ENCODE assay signal across 8 cellular contexts in genomic region chr10:86755454-86755739, GRCh38. TPM values are rescaled to one million over a fixed set of nuclear protein-coding genes. Genes with fewer than 3 reads are reported as not detected.
DNase-seq lines count a peak whose midpoint lies in the region; ATAC-seq, FAIRE-seq and TF ChIP-seq lines count a peak whose summit lies in the region.

No MANE protein-coding gene starts in this region.

- H3K9ac ChIP-seq in DND-41 (ENCODE audit: low read depth, low read length) (peak overlapping the region; percentile 74; the same call in 1 of the 2 replicates), neuronal stem cell (ENCODE audit: low read depth, low read length, poor library complexity) (no peak overlapping the region)

- no peak overlapping the region for H2BK120ac ChIP-seq in neuronal stem cell (ENCODE audit: low read depth, low read length)

- H3K36me3 ChIP-seq in DND-41 (ENCODE audit: insufficient read depth, low read length) (no peaks in the 10 kb centered on the region), MG63 (peaks cover 4% of the 10 kb centered on the region), ectodermal cell (ENCODE audit: control insufficient read depth, insufficient read depth, low read length) (no peaks in the 10 kb centered on the region), neuronal stem cell (replicated peaks in 1 of 2; ENCODE audit: control insufficient read depth in 2 of 2, insufficient read depth in 2 of 2, low read length in 2 of 2) (peaks cover 2 to 18% of the 10 kb centered on the region in 2 donors)

- peak overlapping the region; percentile 86 for H3K23ac ChIP-seq in neuronal stem cell (ENCODE audit: low read depth, low read length, poor library complexity)

- TF ChIP-seq CTCF in DND-41 (IDR thresholded peaks at IDR 0.05; ENCODE audit: borderline replicate concordance, extremely low read depth, low read length, poor library complexity, severe bottlenecking) = no peak

- no peak overlapping the region for H2BK12ac ChIP-seq in neuronal stem cell (ENCODE audit: low read length)

- H3K27me3 ChIP-seq in DND-41 (ENCODE audit: insufficient read depth, low read length, poor library complexity) = no peaks in the 10 kb centered on the region
- H3K27me3 ChIP-seq in MG63 = no peaks in the 10 kb centered on the region
- no peaks in the 10 kb centered on the region for H3K27me3 ChIP-seq in ectodermal cell (ENCODE audit: control insufficient read depth, insufficient read depth, low read length, poor library complexity, severe bottlenecking)
- H3K27me3 ChIP-seq in neuronal stem cell (ENCODE audit: control insufficient read depth in 3 of 3, insufficient read depth in 3 of 3, low read depth in 1 of 3, low read length in 3 of 3) = no peaks in the 10 kb centered on the region

- H2AK5ac ChIP-seq in neuronal stem cell (ENCODE audit: low read depth, low read length) = no peak overlapping the region

- peaks cover 2% of the 10 kb centered on the region for H3K79me1 ChIP-seq in neuronal stem cell (ENCODE audit: low read depth, low read length)

- H2BK15ac ChIP-seq in neuronal stem cell (ENCODE audit: low read length) = no peak overlapping the region

- DNase-seq in DND-41 = no peak
- no peak for DNase-seq in MG63
- no peak for DNase-seq in neuronal stem cell (ENCODE audit: low spot score)
- no peak for DNase-seq in NCI-H526 (lab: John Stamatoyannopoulos, UW)
- DNase-seq in HTR-8/SVneo (ENCODE audit: insufficient read length, low spot score) = no peak
- no peak for DNase-seq in stimulated activated CD4-positive, alpha-beta T cell treated with anti-CD3 and anti-CD28 coated beads, Interleukin-15, amount 100 ng/mL, for 24 hours

- no peaks in the 10 kb centered on the region for H4K20me1 ChIP-seq in DND-41 (ENCODE audit: insufficient read depth, low read length)

- peak overlapping the region; percentile 79 for H3K4me2 ChIP-seq in DND-41 (ENCODE audit: insufficient read depth, low read length)
- H3K4me2 ChIP-seq in neuronal stem cell (ENCODE audit: insufficient read depth, low read length, poor library complexity, severe bottlenecking) = peak overlapping the region; percentile 78

- H3K9me3 ChIP-seq in DND-41 (ENCODE audit: insufficient read depth, low read length, severe bottlenecking) = no peaks in the 10 kb centered on the region
- no peaks in the 10 kb centered on the region for H3K9me3 ChIP-seq in MG63
- H3K9me3 ChIP-seq in ectodermal cell (ENCODE audit: control insufficient read depth, low read length) = no peaks in the 10 kb centered on the region
- peaks cover 0 to 20% of the 10 kb centered on the region in 2 donors for H3K9me3 ChIP-seq in neuronal stem cell (replicated peaks in 1 of 2; ENCODE audit: control insufficient read depth in 2 of 2, insufficient read depth in 1 of 2, low read depth in 1 of 2, low read length in 2 of 2)

- FAIRE-seq in HTR-8/SVneo (lab: Jason Lieb, UNC) = no peak

- no peak for ATAC-seq in DND-41 (ENCODE audit: insufficient read depth, low read depth)
- ATAC-seq in GM18861 (IDR thresholded peaks at IDR 0.05; ENCODE audit: unreplicated experiment) = no peak

- H3K27ac ChIP-seq in DND-41 (ENCODE audit: low read length) (no peak overlapping the region), ectodermal cell (ENCODE audit: insufficient read depth, low read depth, low read length, poor library complexity, severe bottlenecking) (peak overlapping the region; percentile 92), neuronal stem cell (replicated peaks; ENCODE audit: low read length) (peak overlapping the region; percentile 94)

- H2BK5ac ChIP-seq in neuronal stem cell (ENCODE audit: low read length) = peak overlapping the region; percentile 46

- H4K8ac ChIP-seq in neuronal stem cell (ENCODE audit: low read depth, low read length) = no peak overlapping the region

- 1 to 5% methylated on average over 8 to 9 of the region's 9 CpGs for WGBS in ectodermal cell, 2 experiments
- WGBS in neuronal stem cell (ENCODE audit: extremely low coverage in 2 of 2, insufficient read length in 2 of 2, insufficient replicate concordance in 1 of 2), 2 donors = no CpG with 5 or more reads among the region's 9 CpGs

- H4K91ac ChIP-seq in neuronal stem cell (ENCODE audit: low read depth, low read length, poor library complexity) = no peak overlapping the region

- H3K4ac ChIP-seq in neuronal stem cell (ENCODE audit: low read length) = no peak overlapping the region

- H2AFZ ChIP-seq in DND-41 (ENCODE audit: low read depth, low read length) (peak overlapping the region; percentile 90; the same call in 1 of the 2 replicates), neuronal stem cell (ENCODE audit: low read length) (peak overlapping the region; percentile 90)

- peak overlapping the region in 1 of 2 experiments; percentile 71; a peak in 2 of 4 replicates for H3K4me3 ChIP-seq in DND-41 (ENCODE audit: low read depth in 1 of 2, low read length in 2 of 2)
- peak overlapping the region; percentile 89 for H3K4me3 ChIP-seq in MG63
- peak overlapping the region; percentile 67 for H3K4me3 ChIP-seq in ectodermal cell (ENCODE audit: insufficient read depth, low read depth, low read length)
- H3K4me3 ChIP-seq in neuronal stem cell (ENCODE audit: low read length in 2 of 2) = peak overlapping the region; percentile 58 to 93

- peaks cover 30% of the 10 kb centered on the region for H3K79me2 ChIP-seq in DND-41 (ENCODE audit: insufficient read depth, low read length)

- H3K14ac ChIP-seq in neuronal stem cell (ENCODE audit: low read length) = no peak overlapping the region

- H3K4me1 ChIP-seq in DND-41 (ENCODE audit: insufficient read depth, low read length) (peaks cover 28% of the 10 kb centered on the region), ectodermal cell (ENCODE audit: control insufficient read depth, insufficient read depth, low read length) (peaks cover 10% of the 10 kb centered on the region), neuronal stem cell (ENCODE audit: control insufficient read depth in 2 of 2, insufficient read depth in 1 of 2, low read depth in 1 of 2, low read length in 2 of 2) (peaks cover 2 to 8% of the 10 kb centered on the region in 2 donors)

- H3K18ac ChIP-seq in neuronal stem cell (ENCODE audit: low read length) = peak overlapping the region; percentile 99

RNA-seq across cellular contexts. Expression of gene BMPR1A, which starts 1.0 kb away (rescaled TPM):
- 32.6 and 35.1 TPM in 2 replicates for total RNA-seq in MG63 (2014; rRNA removed; shearing (Covaris generic); ENCODE audit: low replicate concordance)
- polyA plus RNA-seq in ectodermal cell (2013, experiment 1 of 4) = 40.5 TPM
- 42.2 TPM for polyA plus RNA-seq in ectodermal cell (2013, experiment 2 of 4)
- 39.8 TPM for polyA plus RNA-seq in ectodermal cell (2013, experiment 3 of 4)
- 41.3 TPM for polyA plus RNA-seq in ectodermal cell (2013, experiment 4 of 4)
- polyA plus RNA-seq in neuronal stem cell (2013, experiment 1 of 2) = 24.6 TPM
- polyA plus RNA-seq in neuronal stem cell (2013, experiment 2 of 2) = 25.2 TPM
